In the genomic region with DNA sequence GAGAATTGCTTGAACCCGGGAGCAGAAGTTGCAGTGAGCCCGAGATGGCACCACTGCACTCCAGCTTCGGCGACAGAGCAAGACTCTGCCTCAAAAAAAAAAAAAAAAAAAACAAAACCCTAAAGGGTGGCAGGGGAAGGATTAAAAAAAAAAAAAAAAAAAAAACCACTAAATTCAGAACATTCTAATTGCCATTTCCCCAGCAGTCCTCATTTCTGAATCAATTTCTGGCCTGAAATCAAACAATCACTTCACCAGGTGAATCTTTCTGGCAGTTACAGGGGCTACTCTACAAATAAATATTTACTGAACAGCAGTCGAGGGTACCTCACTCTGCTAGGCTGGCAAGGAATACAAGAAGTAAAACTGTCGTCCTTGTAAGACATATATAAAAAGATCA, we compare ENCODE assay signal across 9 cellular contexts. TPM values are rescaled to one million over a fixed set of nuclear protein-coding genes. Genes with fewer than 3 reads are reported as not detected.
A peak's percentile ranks its signal among the peaks of the same experiment; 100 is the strongest.
DNase-seq lines count a peak whose midpoint lies in the region; ATAC-seq and TF ChIP-seq lines count a peak whose summit lies in the region.
"Had no signal": no experiment of that assay in that cellular context is flagged by ENCODE, and none has a peak within 500 bp of the region (broad histone marks: within the 10 kb centered on the region; RNA-seq: fewer than 3 reads in every experiment).

No MANE protein-coding gene starts in this region.

- H3K79me2 ChIP-seq in neural progenitor cell (ENCODE audit: low read depth), result peaks cover 51% of the 10 kb centered on the region

- no peaks in the 10 kb centered on the region for H3K4me1 ChIP-seq in ectodermal cell (ENCODE audit: control insufficient read depth, insufficient read depth, low read length)
- peaks cover 4% of the 10 kb centered on the region for H3K4me1 ChIP-seq in neural progenitor cell

- peaks cover 6% of the 10 kb centered on the region for H3K9me3 Mint-ChIP-seq in neural progenitor cell

- H3K9ac ChIP-seq in neural progenitor cell, result no peak overlapping the region

- WGBS in ectodermal cell, 2 experiments, result 84 to 92% methylated on average over 3 to 4 of the region's 6 CpGs

- ATAC-seq in HG03159 (IDR thresholded peaks at IDR 0.05; ENCODE audit: unreplicated experiment), result no peak

- H3K27ac ChIP-seq in ectodermal cell (ENCODE audit: insufficient read depth, low read depth, low read length, poor library complexity, severe bottlenecking) (no peak overlapping the region), neural progenitor cell (no peak overlapping the region)

- peak overlapping the region; percentile 82 for H3K4me2 ChIP-seq in neural progenitor cell

- DNase-seq in GM06990 (ENCODE audit: extremely low read depth, insufficient read length) (no peak), NB4 (ENCODE audit: low read depth) (no peak), neural progenitor cell (ENCODE audit: low spot score) (no peak), putamen (ENCODE audit: low spot score) (no peak), 8988T (no peak)
- DNase-seq: occipital lobe; stimulated activated naive CD4-positive, alpha-beta T cell treated with Interleukin-2 at 50 U/mL for 16 hours had no signal

- H4K20me1 ChIP-seq in neural progenitor cell (ENCODE audit: low read depth), result no peaks in the 10 kb centered on the region

- H3K27me3 ChIP-seq in GM06990 (replicated peaks; ENCODE audit: control insufficient read depth, insufficient read depth, low read length), result no peaks in the 10 kb centered on the region
- no peaks in the 10 kb centered on the region for H3K27me3 ChIP-seq in ectodermal cell (ENCODE audit: control insufficient read depth, insufficient read depth, low read length, poor library complexity, severe bottlenecking)
- no peaks in the 10 kb centered on the region for H3K27me3 ChIP-seq in neural progenitor cell

- TF ChIP-seq POLR2A in NB4 (IDR thresholded peaks at IDR 0.05; ENCODE audit: extremely low read depth, insufficient read length), result no peak

- H3F3A ChIP-seq in neural progenitor cell (ENCODE audit: low read depth), result no peaks in the 10 kb centered on the region

- H3K27me3 Mint-ChIP-seq in neural progenitor cell (ENCODE audit: insufficient read depth, low read depth), result peaks cover 3% of the 10 kb centered on the region

- no peak overlapping the region for H3K27ac Mint-ChIP-seq in neural progenitor cell

- peaks cover 29% of the 10 kb centered on the region for H3K36me3 Mint-ChIP-seq in neural progenitor cell

- H3K4me3 ChIP-seq in GM06990 (replicated peaks; ENCODE audit: low read depth, low read length), result peak overlapping the region; percentile 98
- peak overlapping the region; percentile 98 for H3K4me3 ChIP-seq in NB4 (ENCODE audit: low read depth, low read length)
- H3K4me3 ChIP-seq in ectodermal cell (ENCODE audit: insufficient read depth, low read depth, low read length), result peak overlapping the region; percentile 80
- H3K4me3 ChIP-seq in neural progenitor cell, result peak overlapping the region; percentile 67

- peaks cover 12% of the 10 kb centered on the region for H3K4me1 Mint-ChIP-seq in neural progenitor cell

- H3K9me3 ChIP-seq in ectodermal cell (ENCODE audit: control insufficient read depth, low read length), result no peaks in the 10 kb centered on the region
- H3K9me3 ChIP-seq in neural progenitor cell (ENCODE audit: low read depth), result no peaks in the 10 kb centered on the region

- H3K36me3 ChIP-seq in GM06990 (ENCODE audit: control insufficient read depth, insufficient read depth, low read length), result no peaks in the 10 kb centered on the region; the same call in 1 of the 2 replicates
- H3K36me3 ChIP-seq in ectodermal cell (ENCODE audit: control insufficient read depth, insufficient read depth, low read length), result peaks cover 22% of the 10 kb centered on the region
- peaks cover 4% of the 10 kb centered on the region for H3K36me3 ChIP-seq in neural progenitor cell

- no peak overlapping the region for H2AFZ ChIP-seq in neural progenitor cell (replicated peaks)

- H3K4me3 Mint-ChIP-seq in neural progenitor cell, result peak overlapping the region; percentile 99

- TF ChIP-seq CTCF in GM06990 (IDR thresholded peaks at IDR 0.05; ENCODE audit: insufficient read depth, low read length, poor library complexity, severe bottlenecking), result no peak
- no peak for TF ChIP-seq CTCF in NB4 (IDR thresholded peaks at IDR 0.05; ENCODE audit: low read depth, low read length)
- TF ChIP-seq CTCF in neural progenitor cell (IDR thresholded peaks at IDR 0.05), result no peak

RNA-seq across cellular contexts. Expression of a gene that starts 1.2 kb away (rescaled TPM):
- polyA plus RNA-seq in ectodermal cell (2013, experiment 1 of 4), result 69.1 TPM
- 63.0 TPM for polyA plus RNA-seq in ectodermal cell (2013, experiment 2 of 4)
- polyA plus RNA-seq in ectodermal cell (2013, experiment 3 of 4), result 49.0 TPM
- 58.7 TPM for polyA plus RNA-seq in ectodermal cell (2013, experiment 4 of 4)
- 49.4 and 51.6 TPM in 2 replicates for total RNA-seq in neural progenitor cell (ENCODE audit: low replicate concordance)

RNA-seq across cellular contexts. Expression of a gene that starts 27.4 kb away (rescaled TPM):
- polyA plus RNA-seq in ectodermal cell (2013, experiment 1 of 4), result 0.26 TPM
- 0.41 TPM for polyA plus RNA-seq in ectodermal cell (2013, experiment 2 of 4)
- polyA plus RNA-seq in ectodermal cell (2013, experiment 3 of 4), result 0.21 TPM
- polyA plus RNA-seq in ectodermal cell (2013, experiment 4 of 4), result 0.45 TPM
- 0.28 and 0.43 TPM in 2 replicates for total RNA-seq in neural progenitor cell (ENCODE audit: low replicate concordance)

RNA-seq across cellular contexts. Expression of a gene that starts 44.8 kb away (rescaled TPM):
- 37.1 TPM for polyA plus RNA-seq in ectodermal cell (2013, experiment 1 of 4)
- polyA plus RNA-seq in ectodermal cell (2013, experiment 2 of 4), result 49.2 TPM
- 29.0 TPM for polyA plus RNA-seq in ectodermal cell (2013, experiment 3 of 4)
- polyA plus RNA-seq in ectodermal cell (2013, experiment 4 of 4), result 37.0 TPM
- 33.0 and 55.4 TPM in 2 replicates for total RNA-seq in neural progenitor cell (ENCODE audit: low replicate concordance)
